ENCODE assay signal across 21 cellular contexts in the genomic region with DNA sequence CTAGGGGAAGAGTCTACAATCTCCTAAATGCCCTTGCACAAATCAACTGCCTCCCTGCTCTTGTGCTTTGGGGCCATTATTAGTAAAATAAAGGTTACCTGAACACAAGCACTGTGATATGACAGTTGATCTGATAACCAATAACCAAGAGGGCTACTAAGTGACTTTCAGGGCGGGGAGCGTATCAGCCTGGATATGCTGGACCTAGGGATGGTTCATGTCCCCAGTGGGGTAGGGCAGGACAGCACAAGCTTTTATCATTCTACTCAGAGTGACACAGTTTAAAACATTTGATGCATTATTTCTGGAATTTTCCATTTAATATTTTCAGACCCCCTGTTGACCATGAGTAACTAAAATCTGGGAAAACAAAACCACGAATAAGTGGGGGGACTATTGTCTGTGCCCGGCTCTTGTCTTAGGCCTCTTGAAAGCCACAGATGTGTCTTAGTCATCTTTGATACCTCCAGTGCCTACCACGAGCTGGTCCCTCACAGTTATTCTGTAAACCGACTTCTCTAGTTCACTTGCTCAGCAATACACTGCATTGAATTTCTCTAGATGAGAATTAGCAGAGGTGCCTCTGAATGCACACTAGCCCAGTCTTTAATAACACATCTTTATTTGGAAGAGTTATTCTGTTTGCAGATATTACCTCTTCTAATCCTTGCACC.
"Had no signal": no experiment of that assay in that cellular context is flagged by ENCODE, and none has a peak within 500 bp of the region (broad histone marks: within the 10 kb centered on the region; RNA-seq: fewer than 3 reads in every experiment).

No MANE protein-coding gene starts in this region.

- DNase-seq: activated B cell treated with CpG ODN at 0.5 μM for 24 hours; activated CD4-positive, alpha-beta memory T cell treated with anti-CD3 and anti-CD28 coated beads for 36 hours; activated CD4-positive, alpha-beta T cell treated with anti-CD3 and anti-CD28 coated beads, Interleukin-2, amount 10 ng/mL, durations not matched to agents 7 days and 5 days; activated effector memory CD4-positive, alpha-beta T cell treated with Interleukin-2 at 50 U/mL for 16 hours; activated naive CD4-positive, alpha-beta T cell; activated T-cell treated with anti-CD3 and anti-CD28 coated beads, Interleukin-2, amount 50 U/mL, for 24 hours; brain microvascular endothelial cell; MG63; MV-4-11; NCI-H1092 treated with DMSO at 0.1 percent for 48 hours; NCI-H1417 treated with DMSO at 0.1 percent for 48 hours; NCI-H1694; NCI-H2029 treated with DMSO at 0.1 percent for 48 hours; NCI-H510A treated with DMSO at 0.1 percent for 48 hours; NCI-H69; PC-9; SIG-M5; T-helper 17 cell; T-helper 9 cell had no signal

- H3K27me3 ChIP-seq: brain microvascular endothelial cell, cardiac muscle cell, MG63 had no signal

- H2AFZ ChIP-seq: PC-9 had no signal

- H3K4me3 ChIP-seq: cardiac muscle cell, MG63, PC-9 had no signal

- H3K4me2 ChIP-seq: PC-9 had no signal

- H3K9me3 ChIP-seq: MG63 had no signal

- H3K27ac ChIP-seq: brain microvascular endothelial cell, cardiac muscle cell, PC-9 had no signal

- FAIRE-seq: TTC549 had no signal

- H3K36me3 ChIP-seq: brain microvascular endothelial cell, cardiac muscle cell, MG63 had no signal
